In genomic region chr18:46338213-46338612, GRCh38 we compare ENCODE assay signal across 16 cellular contexts.
A peak's percentile ranks its signal among the peaks of the same experiment; 100 is the strongest.
DNase-seq lines count a peak whose midpoint lies in the region; ATAC-seq and TF ChIP-seq lines count a peak whose summit lies in the region.
"Had no signal": no experiment of that assay in that cellular context is flagged by ENCODE, and none has a peak within 500 bp of the region (broad histone marks: within the 10 kb centered on the region; RNA-seq: fewer than 3 reads in every experiment).

No MANE protein-coding gene starts in this region.

- TF ChIP-seq CTCF in glutamatergic neuron (IDR thresholded peaks at IDR 0.05; ENCODE audit: partially characterized antibody, unreplicated experiment) (no peak), spleen (IDR thresholded peaks at IDR 0.05 in 8 of 11, conservative IDR thresholded peaks at IDR 0.05 in 3 of 11) (no peak), osteocyte (IDR thresholded peaks at IDR 0.05) (no peak), thyroid gland (IDR thresholded peaks at IDR 0.05) (no peak)

- no peaks in the 10 kb centered on the region for H3K36me3 ChIP-seq in spleen
- H3K36me3 ChIP-seq in thyroid gland = no peaks in the 10 kb centered on the region

- ATAC-seq in GM21526 (IDR thresholded peaks at IDR 0.05; ENCODE audit: low FRiP score, unreplicated experiment) = no peak

- DNase-seq in NCI-H1105 treated with DMSO at 0.1 percent for 48 hours (lab: John Stamatoyannopoulos, UW) = peak; percentile 15
- no peak for DNase-seq in NCI-H1105 (lab: John Stamatoyannopoulos, UW)
- DNase-seq in NCI-H2227 (lab: John Stamatoyannopoulos, UW; ENCODE audit: unreplicated experiment) = peak; percentile 81
- peak; percentile 63 for DNase-seq in glutamatergic neuron
- DNase-seq in spleen = peak; percentile 35
- DNase-seq in osteocyte (ENCODE audit: extremely low spot score, unreplicated experiment) = no peak
- no peak for DNase-seq in thyroid gland
- DNase-seq: GDM1, kidney, NCI-H2107 had no signal

- peaks cover 14% of the 10 kb centered on the region for H3K36me3 Mint-ChIP-seq in glutamatergic neuron (ENCODE audit: unreplicated experiment)
- no peaks in the 10 kb centered on the region for H3K36me3 Mint-ChIP-seq in osteocyte (ENCODE audit: unreplicated experiment)

- peaks cover 11 to 96% (median 64%) of the 10 kb centered on the region in 6 donors for H3K4me1 ChIP-seq in spleen
- peaks cover 15 to 24% of the 10 kb centered on the region in 2 donors for H3K4me1 ChIP-seq in thyroid gland

- WGBS in spleen, 5 donors = 43 to 58% (median 51%) methylated on average over 2 of the region's 2 CpGs
- WGBS in thyroid gland, 2 donors = 75 to 94% methylated on average over 2 of the region's 2 CpGs

- H3K27ac Mint-ChIP-seq in glutamatergic neuron (ENCODE audit: unreplicated experiment) (peak overlapping the region; percentile 99), osteocyte (ENCODE audit: unreplicated experiment) (no peak overlapping the region)
- H3K27ac Mint-ChIP-seq: activated T-helper 1 cell treated with anti-CD3 and anti-CD28 coated beads, Interleukin-12 subunit alpha, Interleukin-12 subunit beta, Interleukin-2, Interleukin-4 antibody, amounts not matched to agents 30 ng/mL and 10 ng/mL and 1 ng/mL, durations not matched to agents 14 hours and 24 hours and 36 hours; CD4-positive, alpha-beta T cell had no signal

- intact Hi-C loops in spleen (cut with DNase I; ENCODE audit: low total_unique reads) (no loop called here), thyroid gland (cut with DNase I) (loop anchor here (10.0 kb wide), 1 partner anchor 87 kb away; no protein-coding TSS in a partner anchor)

- H3K27me3 ChIP-seq in spleen (replicated peaks in 1 of 7) (peaks cover 0 to 55% (median 14%) of the 10 kb centered on the region in 7 donors), thyroid gland (no peaks in the 10 kb centered on the region)
- H3K27me3 ChIP-seq: SJSA1 had no signal

- no peaks in the 10 kb centered on the region for H3K9me3 ChIP-seq in spleen
- H3K9me3 ChIP-seq in thyroid gland = no peaks in the 10 kb centered on the region

- peaks cover 43% of the 10 kb centered on the region for H3K9me3 Mint-ChIP-seq in glutamatergic neuron (ENCODE audit: unreplicated experiment)
- H3K9me3 Mint-ChIP-seq in osteocyte (ENCODE audit: unreplicated experiment) = no peaks in the 10 kb centered on the region
- H3K9me3 Mint-ChIP-seq: activated CD4-positive, alpha-beta memory T cell treated with anti-CD3 and anti-CD28 coated beads, Interleukin-2, amount 10 ng/mL, durations not matched to agents 7 days and 5 days; activated T-helper 1 cell treated with anti-CD3 and anti-CD28 coated beads, Interleukin-12 subunit alpha, Interleukin-12 subunit beta, Interleukin-2, Interleukin-4 antibody, amounts not matched to agents 30 ng/mL and 10 ng/mL and 1 ng/mL, durations not matched to agents 14 hours and 24 hours and 36 hours; CD4-positive, alpha-beta T cell had no signal

- TF ChIP-seq POLR2A in spleen (IDR thresholded peaks at IDR 0.05) (no peak), thyroid gland (IDR thresholded peaks at IDR 0.05) (no peak)

- H3K4me3 Mint-ChIP-seq in glutamatergic neuron (ENCODE audit: unreplicated experiment) = peak overlapping the region; percentile 97
- no peak overlapping the region for H3K4me3 Mint-ChIP-seq in osteocyte (ENCODE audit: unreplicated experiment)
- H3K4me3 Mint-ChIP-seq: CD4-positive, alpha-beta T cell had no signal

- H3K4me1 Mint-ChIP-seq in glutamatergic neuron (ENCODE audit: low read depth, unreplicated experiment) (peaks cover 47% of the 10 kb centered on the region), osteocyte (ENCODE audit: unreplicated experiment) (peaks cover 17% of the 10 kb centered on the region)

- H3K27me3 Mint-ChIP-seq in glutamatergic neuron (ENCODE audit: unreplicated experiment) = peaks cover 38% of the 10 kb centered on the region
- peaks cover 60% of the 10 kb centered on the region for H3K27me3 Mint-ChIP-seq in osteocyte (ENCODE audit: unreplicated experiment)

- peak overlapping the region in 5 of 8 donors; percentile 20 to 82 (median 79) for H3K27ac ChIP-seq in spleen
- H3K27ac ChIP-seq in thyroid gland = no peak overlapping the region
- H3K27ac ChIP-seq: epithelial cell of prostate, SJSA1 had no signal

- no peak overlapping the region for H3K4me3 ChIP-seq in spleen
- H3K4me3 ChIP-seq in thyroid gland (replicated peaks in 1 of 3) = no peak overlapping the region
- H3K4me3 ChIP-seq: SJSA1 had no signal

Comparison
In these comparisons a context has a peak if more than half of its experiments do, and no peak if none do; other contexts are left out.
1. DNase-seq: peak in NCI-H1105 treated with DMSO at 0.1 percent for 48 hours (single experiment), NCI-H2227 (single experiment), glutamatergic neuron (single experiment) and spleen (single experiment); none in NCI-H1105 (single experiment), osteocyte (single experiment) and thyroid gland (0 of 2).
2. H3K27ac ChIP-seq: peak in spleen (5 of 8); none in thyroid gland (0 of 3).